ENCODE assay signal across 21 cellular contexts in the genomic region with DNA sequence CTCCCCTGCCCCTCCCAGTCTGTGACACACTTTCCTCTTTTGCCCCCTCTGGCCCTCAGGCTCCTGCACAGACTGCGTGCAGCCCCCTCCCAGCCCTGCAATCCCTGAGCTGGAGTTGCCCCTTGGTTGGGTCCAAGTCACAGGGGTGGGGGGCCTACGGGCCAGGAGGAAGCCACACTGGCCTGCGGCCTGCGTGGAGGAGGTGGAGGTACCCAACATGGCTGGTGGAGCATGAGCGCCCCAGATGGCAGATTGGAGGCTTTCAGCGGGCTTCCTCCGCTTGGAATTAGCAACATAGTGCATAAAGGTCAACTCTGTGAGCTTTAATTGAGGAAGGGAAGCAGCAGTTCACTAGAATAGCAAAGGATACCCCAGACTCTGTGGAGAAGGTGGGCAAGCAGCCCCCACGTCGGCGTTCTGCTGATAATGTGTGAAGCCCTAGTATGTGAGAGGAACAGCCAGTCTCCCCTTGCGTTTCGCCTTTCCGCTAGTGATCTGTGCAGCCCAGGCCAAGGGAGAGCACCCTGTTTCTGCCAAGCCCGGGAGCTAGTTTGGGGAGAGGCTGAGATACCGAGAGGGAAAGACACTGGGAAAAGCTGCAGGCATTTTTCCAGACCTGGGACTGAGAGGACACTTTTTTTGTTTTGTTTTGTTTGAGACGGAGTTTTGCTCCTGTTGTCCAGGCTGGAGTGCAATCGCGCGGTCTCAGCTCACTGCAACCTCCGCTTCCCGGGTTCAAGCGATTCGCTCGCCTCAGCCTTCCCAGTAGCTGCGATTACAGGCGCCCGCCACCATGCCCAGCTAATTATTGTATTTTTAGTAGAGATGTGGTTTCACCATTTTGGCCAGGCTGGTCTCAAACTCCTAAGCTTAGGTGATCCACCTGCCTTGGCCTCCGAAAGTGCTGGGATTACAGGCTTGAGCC. TPM values are rescaled to one million over a fixed set of nuclear protein-coding genes. Genes with fewer than 3 reads are reported as not detected.
DNase-seq lines count a peak whose midpoint lies in the region; ATAC-seq and TF ChIP-seq lines count a peak whose summit lies in the region.
"Had no signal": no experiment of that assay in that cellular context is flagged by ENCODE, and none has a peak within 500 bp of the region (broad histone marks: within the 10 kb centered on the region; RNA-seq: fewer than 3 reads in every experiment).

No MANE protein-coding gene starts in this region.

- H3K4me1 ChIP-seq in right cardiac atrium (ENCODE audit: control insufficient read depth, insufficient read depth, low read length) (no peaks in the 10 kb centered on the region), endodermal cell (ENCODE audit: control insufficient read depth, insufficient read depth, low read length) (no peaks in the 10 kb centered on the region), neuronal stem cell (ENCODE audit: control insufficient read depth in 2 of 2, insufficient read depth in 1 of 2, low read depth in 1 of 2, low read length in 2 of 2) (peaks cover 0 to 2% of the 10 kb centered on the region in 2 donors)

- H3K27ac ChIP-seq in right cardiac atrium (ENCODE audit: low read length) (no peak overlapping the region), endodermal cell (ENCODE audit: low read depth, low read length) (no peak overlapping the region), neuronal stem cell (replicated peaks; ENCODE audit: low read length) (no peak overlapping the region)
- H3K27ac ChIP-seq: GM23248, SJSA1 had no signal

- peaks cover 3% of the 10 kb centered on the region for H3K9me3 Mint-ChIP-seq in endodermal cell

- H3K9me3 ChIP-seq in right cardiac atrium (ENCODE audit: control insufficient read depth, low read length) (no peaks in the 10 kb centered on the region), endodermal cell (ENCODE audit: control insufficient read depth, low read length) (no peaks in the 10 kb centered on the region), neuronal stem cell (replicated peaks in 1 of 2; ENCODE audit: control insufficient read depth in 2 of 2, insufficient read depth in 1 of 2, low read depth in 1 of 2, low read length in 2 of 2) (no peaks in the 10 kb centered on the region)
- H3K9me3 ChIP-seq: MG63 had no signal

- no peak overlapping the region for H2AFZ ChIP-seq in neuronal stem cell (ENCODE audit: low read length)

- DNase-seq in right cardiac atrium (peak in 2 of 3 donors; percentile 21 to 35), Right ventricle myocardium superior (no peak), endodermal cell (peak; percentile 69), neuronal stem cell (ENCODE audit: low spot score) (no peak), COLO668 (lab: John Stamatoyannopoulos, UW; ENCODE audit: unreplicated experiment) (no peak), ureter (ENCODE audit: low spot score) (no peak)
- DNase-seq: AML-193; C1 segment of cervical spinal cord; CD8-positive, alpha-beta memory T cell; DMS53; EL; GM23248; MG63; NCI-H1417 treated with DMSO at 0.1 percent for 48 hours; NCI-H187; NCI-H446; NCI-H526; OCI-M1 had no signal

- peak overlapping the region; percentile 80 for H3K18ac ChIP-seq in neuronal stem cell (ENCODE audit: low read length)

- H4K91ac ChIP-seq in neuronal stem cell (ENCODE audit: low read depth, low read length, poor library complexity) = no peak overlapping the region

- H3K79me1 ChIP-seq in neuronal stem cell (ENCODE audit: low read depth, low read length) = no peaks in the 10 kb centered on the region

- H3K36me3 ChIP-seq in endodermal cell (ENCODE audit: control insufficient read depth, insufficient read depth, low read length) (no peaks in the 10 kb centered on the region), neuronal stem cell (replicated peaks in 1 of 2; ENCODE audit: control insufficient read depth in 2 of 2, insufficient read depth in 2 of 2, low read length in 2 of 2) (no peaks in the 10 kb centered on the region)
- H3K36me3 ChIP-seq: MG63, SJSA1 had no signal

- H3K27ac Mint-ChIP-seq in endodermal cell = no peak overlapping the region
- H3K27ac Mint-ChIP-seq: CD8-positive, alpha-beta memory T cell had no signal

- no peak overlapping the region for H2BK120ac ChIP-seq in neuronal stem cell (ENCODE audit: low read depth, low read length)

- no peak overlapping the region for H2BK15ac ChIP-seq in neuronal stem cell (ENCODE audit: low read length)

- peak overlapping the region; percentile 30 for H2BK12ac ChIP-seq in neuronal stem cell (ENCODE audit: low read length)

- H3K4me3 ChIP-seq in right cardiac atrium (ENCODE audit: low read length) (no peak overlapping the region), endodermal cell (ENCODE audit: low read length) (no peak overlapping the region), neuronal stem cell (ENCODE audit: low read length in 2 of 2) (no peak overlapping the region)
- H3K4me3 ChIP-seq: GM12878, MG63, SJSA1 had no signal

- no peak overlapping the region for H3K4ac ChIP-seq in neuronal stem cell (ENCODE audit: low read length)

- H3K4me1 Mint-ChIP-seq in endodermal cell = no peaks in the 10 kb centered on the region

- H3K14ac ChIP-seq in neuronal stem cell (ENCODE audit: low read length) = peak overlapping the region; percentile 47

- intact Hi-C loops in right cardiac atrium (cut with DNase I) = no loop called here
- intact Hi-C loops in Right ventricle myocardium superior (cut with DNase I) = no loop called here

- no peak overlapping the region for H2AK5ac ChIP-seq in neuronal stem cell (ENCODE audit: low read depth, low read length)

- 92% methylated on average over 28 of the region's 28 CpGs for WGBS in right cardiac atrium
- WGBS in endodermal cell (ENCODE audit: insufficient coverage in 1 of 2, insufficient read length in 1 of 2), 2 experiments = 91 to 94% methylated on average over 19 to 28 of the region's 28 CpGs
- WGBS in neuronal stem cell (ENCODE audit: extremely low coverage in 2 of 2, insufficient read length in 2 of 2, insufficient replicate concordance in 1 of 2), 2 donors = no CpG with 5 or more reads among the region's 28 CpGs

- H4K8ac ChIP-seq in neuronal stem cell (ENCODE audit: low read depth, low read length) = no peak overlapping the region

- H3K27me3 Mint-ChIP-seq in endodermal cell (ENCODE audit: insufficient read depth) = peaks cover 3% of the 10 kb centered on the region

- peak overlapping the region; percentile 66 for H2BK5ac ChIP-seq in neuronal stem cell (ENCODE audit: low read length)

- H3K4me2 ChIP-seq in neuronal stem cell (ENCODE audit: insufficient read depth, low read length, poor library complexity, severe bottlenecking) = no peak overlapping the region

- H3K23ac ChIP-seq in neuronal stem cell (ENCODE audit: low read depth, low read length, poor library complexity) = peak overlapping the region; percentile 85

- no peaks in the 10 kb centered on the region for H3K27me3 ChIP-seq in right cardiac atrium (ENCODE audit: control insufficient read depth, insufficient read depth)
- no peaks in the 10 kb centered on the region for H3K27me3 ChIP-seq in endodermal cell (ENCODE audit: control insufficient read depth, insufficient read depth, low read length, poor library complexity, severe bottlenecking)
- H3K27me3 ChIP-seq in neuronal stem cell (ENCODE audit: control insufficient read depth in 3 of 3, insufficient read depth in 3 of 3, low read depth in 1 of 3, low read length in 3 of 3) = no peaks in the 10 kb centered on the region
- H3K27me3 ChIP-seq: MG63 had no signal

- H3K9ac ChIP-seq in endodermal cell (ENCODE audit: extremely low read depth, low read length, poor library complexity, severe bottlenecking) = no peak overlapping the region
- no peak overlapping the region for H3K9ac ChIP-seq in neuronal stem cell (ENCODE audit: low read depth, low read length, poor library complexity)
- H3K9ac ChIP-seq: GM23248 had no signal

- peak; percentile 39 for TF ChIP-seq CTCF in endodermal cell (conservative IDR thresholded peaks at IDR 0.05)

- ATAC-seq in right cardiac atrium (peak in 1 of 2 donors; percentile 29), Right ventricle myocardium superior (ENCODE audit: poor library complexity) (no peak), HG03457 (IDR thresholded peaks at IDR 0.05; ENCODE audit: unreplicated experiment) (no peak)

- H3K4me3 Mint-ChIP-seq in endodermal cell = no peak overlapping the region

- no peaks in the 10 kb centered on the region for H3K36me3 Mint-ChIP-seq in endodermal cell (ENCODE audit: low read depth)

RNA-seq across cellular contexts. Expression of gene MACIR, which starts 35.3 kb away (rescaled TPM):
- total RNA-seq in right cardiac atrium = 1 to 10 TPM; 3.4 to 4.8 (median 4.2) TPM
- 3.0 TPM for polyA plus RNA-seq in right cardiac atrium
- total RNA-seq in Right ventricle myocardium superior = 3.9 TPM
- total RNA-seq in endodermal cell = 10 to 100 TPM; 13.2 to 18.9 TPM
- 27.6 TPM for polyA plus RNA-seq in endodermal cell (2013, experiment 1 of 2)
- 21.8 TPM for polyA plus RNA-seq in endodermal cell (2013, experiment 2 of 2)
- 14.8 TPM for polyA plus RNA-seq in neuronal stem cell (2013, experiment 1 of 2)
- 14.6 TPM for polyA plus RNA-seq in neuronal stem cell (2013, experiment 2 of 2)
- total RNA-seq in ureter = 6.2 TPM

Comparison
In these comparisons a context has a peak if more than half of its experiments do, and no peak if none do; other contexts are left out.
1. DNase-seq: peak in right cardiac atrium (2 of 3) and endodermal cell (single experiment); none in Right ventricle myocardium superior (single experiment), neuronal stem cell (single experiment), COLO668 (single experiment) and ureter (single experiment).